In genomic region chr10:133303206-133303605, GRCh38 we compare ENCODE assay signal across 1 cellular context.
TF ChIP-seq lines count a peak whose summit lies in the region.

No MANE protein-coding gene starts in this region.

TF ChIP-seq in HepG2, 621 proteins besides CTCF, POLR2A, EP300 and RAD21:
- no peak for TF ChIP-seq FUBP1 (CRISPR knock-in tag; IDR thresholded peaks at IDR 0.05; ENCODE audit: borderline replicate concordance)
- peak; percentile 34 for TF ChIP-seq AGO2 (optimal IDR thresholded peaks at IDR 0.05; ENCODE audit: low read depth, low read length)
TF ChIP-seq in HepG2: peak in this region for 1.
